ENCODE assay signal across 1 cellular context in the genomic region with DNA sequence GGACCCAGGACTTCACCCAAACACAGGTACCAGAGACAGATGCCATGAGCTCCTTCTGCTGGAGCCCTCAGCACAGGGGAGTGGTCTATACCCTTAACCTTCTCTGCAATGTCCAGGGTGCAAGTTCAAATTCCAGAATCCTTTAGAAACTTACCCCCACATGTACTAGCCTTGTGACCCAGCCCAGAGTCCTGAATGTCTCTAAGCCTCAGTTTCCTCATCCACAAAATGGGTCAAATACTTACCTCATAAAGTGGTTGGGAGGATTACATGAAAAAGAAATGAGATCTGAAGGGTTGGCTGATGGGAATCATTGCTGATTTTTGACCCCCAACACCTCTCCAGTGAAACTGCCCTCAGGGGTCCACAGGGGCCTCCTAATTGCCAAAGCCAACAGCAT.
TF ChIP-seq lines count a peak whose summit lies in the region.

No MANE protein-coding gene starts in this region.

TF ChIP-seq in GM12878, 131 proteins besides CTCF, POLR2A, EP300 and RAD21:
- no peak for TF ChIP-seq PAX8 (IDR thresholded peaks at IDR 0.05)
